Comparison of ENCODE assay signal across 1 cellular context in genomic region chr9:32839486-32839885, GRCh38.
TF ChIP-seq lines count a peak whose summit lies in the region.

No MANE protein-coding gene starts in this region.

TF ChIP-seq in GM23338, 12 proteins besides CTCF, POLR2A, EP300 and RAD21 (continued from another document):
- TF ChIP-seq REST (IDR thresholded peaks at IDR 0.05; ENCODE audit: unreplicated experiment) (no peak), CREB1 (CRISPR knock-in tag; IDR thresholded peaks at IDR 0.05; ENCODE audit: low read depth) (no peak), STAT1 (IDR thresholded peaks at IDR 0.05; ENCODE audit: unreplicated experiment) (no peak), ZNF114 (CRISPR knock-in tag; IDR thresholded peaks at IDR 0.05) (no peak), JUNB (IDR thresholded peaks at IDR 0.05; ENCODE audit: unreplicated experiment) (no peak), ZNF331 (CRISPR knock-in tag; IDR thresholded peaks at IDR 0.05; ENCODE audit: low read depth) (no peak)
